ENCODE assay signal across 24 cellular contexts in the genomic region with DNA sequence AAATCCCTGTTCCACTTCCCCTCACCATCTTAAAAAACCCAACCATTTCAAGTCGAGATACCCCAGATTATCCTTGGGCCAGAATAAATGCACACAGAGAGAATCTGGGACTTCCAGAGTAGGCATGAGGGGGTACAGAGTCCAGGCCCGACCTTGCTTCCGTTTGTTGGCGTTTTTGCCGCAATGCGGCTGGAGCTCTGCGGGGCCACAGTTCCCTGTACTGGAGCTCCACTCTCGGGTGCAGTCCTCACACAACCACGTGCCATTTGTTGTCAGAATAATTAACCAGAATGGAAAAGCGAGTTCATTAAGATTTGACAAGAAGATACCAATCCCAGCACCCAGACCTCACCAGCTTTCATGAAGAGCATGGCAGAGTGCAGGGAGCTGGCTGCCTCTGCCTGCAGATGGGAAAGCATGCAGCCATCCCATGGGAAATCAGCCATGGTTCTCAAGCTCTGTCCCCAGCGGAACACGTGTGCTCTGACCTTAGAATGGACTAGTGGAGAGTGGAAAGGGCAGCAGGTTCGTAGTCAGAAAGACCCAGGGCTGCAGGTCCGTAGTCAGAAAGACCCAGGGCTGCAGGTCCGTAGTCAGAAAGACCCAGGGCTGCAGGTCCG.
DNase-seq lines count a peak whose midpoint lies in the region; FAIRE-seq and TF ChIP-seq lines count a peak whose summit lies in the region.
"Had no signal": no experiment of that assay in that cellular context is flagged by ENCODE, and none has a peak within 500 bp of the region (broad histone marks: within the 10 kb centered on the region; RNA-seq: fewer than 3 reads in every experiment).

No MANE protein-coding gene starts in this region.

- H3K27me3 ChIP-seq in neural progenitor cell (no peaks in the 10 kb centered on the region), mesenchymal stem cell (ENCODE audit: control insufficient read depth in 1 of 2, insufficient read depth in 1 of 2, low read length in 2 of 2) (peaks cover 0 to 4% of the 10 kb centered on the region in 2 experiments)

- TF ChIP-seq CTCF in glutamatergic neuron (IDR thresholded peaks at IDR 0.05; ENCODE audit: partially characterized antibody, unreplicated experiment), result no peak
- TF ChIP-seq CTCF in neural progenitor cell (IDR thresholded peaks at IDR 0.05), result no peak

- no peaks in the 10 kb centered on the region for H3K36me3 ChIP-seq in neural progenitor cell
- H3K36me3 ChIP-seq in mesenchymal stem cell (ENCODE audit: control insufficient read depth in 1 of 2, insufficient read depth in 2 of 2, low read depth in 1 of 2, low read length in 2 of 2), result no peaks in the 10 kb centered on the region
- H3K36me3 ChIP-seq: HAP-1 had no signal

- H2BK12ac ChIP-seq in mesenchymal stem cell (ENCODE audit: low read length in 2 of 2), result no peak overlapping the region

- H3K4me1 Mint-ChIP-seq in glutamatergic neuron (ENCODE audit: low read depth, unreplicated experiment), result peaks cover 36% of the 10 kb centered on the region
- peaks cover 42% of the 10 kb centered on the region for H3K4me1 Mint-ChIP-seq in neural progenitor cell

- H3K4me2 ChIP-seq in neural progenitor cell (no peak overlapping the region), mesenchymal stem cell (ENCODE audit: low read length, poor library complexity, severe bottlenecking) (no peak overlapping the region)
- H3K4me2 ChIP-seq: A549 had no signal

- no peaks in the 10 kb centered on the region for H4K20me1 ChIP-seq in neural progenitor cell (ENCODE audit: low read depth)

- no peaks in the 10 kb centered on the region for H3K79me2 ChIP-seq in neural progenitor cell (ENCODE audit: low read depth)

- H3K4ac ChIP-seq in mesenchymal stem cell (ENCODE audit: low read depth in 1 of 2, low read length in 2 of 2), result no peak overlapping the region

- H3K4me3 ChIP-seq in neural progenitor cell (no peak overlapping the region), mesenchymal stem cell (ENCODE audit: insufficient read depth in 1 of 2, low read depth in 1 of 2, low read length in 2 of 2) (no peak overlapping the region)
- H3K4me3 ChIP-seq: A549, HAP-1 had no signal

- H3K23ac ChIP-seq in mesenchymal stem cell (ENCODE audit: low read length in 2 of 2), result no peak overlapping the region

- H3K27me3 Mint-ChIP-seq in glutamatergic neuron (ENCODE audit: unreplicated experiment) (peaks cover 6% of the 10 kb centered on the region), neural progenitor cell (ENCODE audit: insufficient read depth, low read depth) (peaks cover 9% of the 10 kb centered on the region)

- no peak for TF ChIP-seq POLR2A in GM12892 (IDR thresholded peaks at IDR 0.05; ENCODE audit: low read depth, low read length)

- H2AK5ac ChIP-seq in mesenchymal stem cell (ENCODE audit: low read length, severe bottlenecking), result no peak overlapping the region

- DNase-seq in NCI-H2171 treated with DMSO at 0.1 percent for 48 hours (lab: John Stamatoyannopoulos, UW) (peak; percentile 15), NCI-H2171 (lab: John Stamatoyannopoulos, UW) (no peak), SK-N-DZ (ENCODE audit: low spot score) (peak; percentile 37), glutamatergic neuron (peak; percentile 59), neural progenitor cell (ENCODE audit: low spot score) (no peak), NCI-H510A treated with DMSO at 0.1 percent for 48 hours (lab: John Stamatoyannopoulos, UW) (no peak), mesenchymal stem cell (no peak), GM12892 (ENCODE audit: insufficient read length) (no peak)
- DNase-seq: 8988T; ACHN; AML-193; C1 segment of cervical spinal cord; Calu3; CD4-positive, alpha-beta memory T cell; COR-L47; DMS53; DMS79 treated with DMSO at 0.1 percent for 48 hours; GF-D8; GOT3; HFFc6 had no signal

- no peak overlapping the region for H2BK120ac ChIP-seq in mesenchymal stem cell (ENCODE audit: low read depth, low read length)

- no peak overlapping the region for H4K8ac ChIP-seq in mesenchymal stem cell (ENCODE audit: low read length)

- H2BK5ac ChIP-seq in mesenchymal stem cell (ENCODE audit: low read depth, low read length, poor library complexity, severe bottlenecking), result no peak overlapping the region

- no peaks in the 10 kb centered on the region for H3K4me1 ChIP-seq in neural progenitor cell
- no peaks in the 10 kb centered on the region for H3K4me1 ChIP-seq in mesenchymal stem cell (ENCODE audit: control insufficient read depth, insufficient read depth, low read depth, low read length)
- H3K4me1 ChIP-seq: A549, HAP-1 had no signal

- no peak overlapping the region for H4K91ac ChIP-seq in mesenchymal stem cell (ENCODE audit: low read length)

- H2AFZ ChIP-seq in neural progenitor cell (replicated peaks) (no peak overlapping the region), mesenchymal stem cell (ENCODE audit: low read depth, low read length) (no peak overlapping the region)

- H3K9ac ChIP-seq in neural progenitor cell, result no peak overlapping the region
- no peak overlapping the region for H3K9ac ChIP-seq in mesenchymal stem cell (ENCODE audit: low read length)

- no peak overlapping the region for H3K18ac ChIP-seq in mesenchymal stem cell (ENCODE audit: low read depth in 1 of 2, low read length in 2 of 2)

- H2BK15ac ChIP-seq in mesenchymal stem cell (ENCODE audit: low read depth, poor library complexity, severe bottlenecking), result no peak overlapping the region

- no peaks in the 10 kb centered on the region for H3F3A ChIP-seq in neural progenitor cell (ENCODE audit: low read depth)

- H3K4me3 Mint-ChIP-seq in glutamatergic neuron (ENCODE audit: unreplicated experiment) (peak overlapping the region; percentile 61), neural progenitor cell (no peak overlapping the region)
- H3K4me3 Mint-ChIP-seq: CD4-positive, alpha-beta memory T cell; HFFc6 had no signal

- H3K27ac ChIP-seq in neural progenitor cell, result no peak overlapping the region
- no peak overlapping the region for H3K27ac ChIP-seq in mesenchymal stem cell (ENCODE audit: low read length, poor library complexity, severe bottlenecking)
- H3K27ac ChIP-seq: A549 had no signal

- H3K36me3 Mint-ChIP-seq in glutamatergic neuron (ENCODE audit: unreplicated experiment), result peaks cover 5% of the 10 kb centered on the region
- no peaks in the 10 kb centered on the region for H3K36me3 Mint-ChIP-seq in neural progenitor cell
- H3K36me3 Mint-ChIP-seq: CD4-positive, alpha-beta memory T cell had no signal

- FAIRE-seq in GM12892 (lab: Jason Lieb, UNC), result no peak
- FAIRE-seq: A549, GM12891, H54 had no signal

- peaks cover 9% of the 10 kb centered on the region for H3K9me3 Mint-ChIP-seq in glutamatergic neuron (ENCODE audit: unreplicated experiment)
- peaks cover 2% of the 10 kb centered on the region for H3K9me3 Mint-ChIP-seq in neural progenitor cell
- H3K9me3 Mint-ChIP-seq: CD4-positive, alpha-beta memory T cell had no signal

- WGBS in mesenchymal stem cell, result 76% methylated on average over 14 of the region's 16 CpGs

- H3K79me1 ChIP-seq in mesenchymal stem cell (replicated peaks; ENCODE audit: low read length, poor library complexity, severe bottlenecking), result no peaks in the 10 kb centered on the region

- H3K9me3 ChIP-seq in neural progenitor cell (ENCODE audit: low read depth), result no peaks in the 10 kb centered on the region
- no peaks in the 10 kb centered on the region for H3K9me3 ChIP-seq in mesenchymal stem cell (ENCODE audit: control insufficient read depth, low read length)
- H3K9me3 ChIP-seq: A549, HAP-1 had no signal

- peak overlapping the region; percentile 62 for H3K27ac Mint-ChIP-seq in glutamatergic neuron (ENCODE audit: unreplicated experiment)
- peak overlapping the region; percentile 15 for H3K27ac Mint-ChIP-seq in neural progenitor cell
- H3K27ac Mint-ChIP-seq: CD4-positive, alpha-beta memory T cell; HFFc6 had no signal

- no peak overlapping the region for H3K14ac ChIP-seq in mesenchymal stem cell (ENCODE audit: low read length in 2 of 2)

Comparison
In these comparisons a context has a peak if more than half of its experiments do, and no peak if none do; other contexts are left out.
1. DNase-seq: peak in NCI-H2171 treated with DMSO at 0.1 percent for 48 hours (single experiment), SK-N-DZ (single experiment) and glutamatergic neuron (single experiment); none in NCI-H2171 (single experiment), neural progenitor cell (single experiment), NCI-H510A treated with DMSO at 0.1 percent for 48 hours (single experiment), mesenchymal stem cell (single experiment) and GM12892 (single experiment).